Comparison of ENCODE assay signal across 35 cellular contexts in genomic region chr11:76493040-76493439, GRCh38. TPM values are rescaled to one million over a fixed set of nuclear protein-coding genes. Genes with fewer than 3 reads are reported as not detected.
DNase-seq lines count a peak whose midpoint lies in the region; ATAC-seq, FAIRE-seq and TF ChIP-seq lines count a peak whose summit lies in the region.
"Had no signal": no experiment of that assay in that cellular context is flagged by ENCODE, and none has a peak within 500 bp of the region (broad histone marks: within the 10 kb centered on the region; RNA-seq: fewer than 3 reads in every experiment).

No MANE protein-coding gene starts in this region.

- no peak overlapping the region for H4K91ac ChIP-seq in H1 (replicated peaks; ENCODE audit: insufficient read length, low read length)
- no peak overlapping the region for H4K91ac ChIP-seq in neuronal stem cell (ENCODE audit: low read depth, low read length, poor library complexity)

- H3K14ac ChIP-seq in H1 (ENCODE audit: insufficient read length) (no peak overlapping the region), neuronal stem cell (ENCODE audit: low read length) (peak overlapping the region; percentile 50)

- H3K23ac ChIP-seq in H1 (ENCODE audit: insufficient read length): no peak overlapping the region
- H3K23ac ChIP-seq in neuronal stem cell (ENCODE audit: low read depth, low read length, poor library complexity): peak overlapping the region; percentile 48

- H3K9me3 Mint-ChIP-seq in nephron progenitor cell: peaks cover 20% of the 10 kb centered on the region
- H3K9me3 Mint-ChIP-seq: CD4-positive, alpha-beta memory T cell; CD4-positive, alpha-beta T cell; CD8-positive, alpha-beta memory T cell; CD8-positive, alpha-beta T cell had no signal

- H4K20me1 ChIP-seq in H1 (replicated peaks in 1 of 2; ENCODE audit: control insufficient read depth in 1 of 2, insufficient read depth in 2 of 2, low read length in 2 of 2): peaks cover 0 to 4% of the 10 kb centered on the region in 2 experiments
- H4K20me1 ChIP-seq: BLaER1 had no signal

- H3K79me1 ChIP-seq in H1 (ENCODE audit: low read depth, low read length): no peaks in the 10 kb centered on the region
- H3K79me1 ChIP-seq in neuronal stem cell (ENCODE audit: low read depth, low read length): peaks cover 4% of the 10 kb centered on the region

- TF ChIP-seq EP300 in H1 (IDR thresholded peaks at IDR 0.05; ENCODE audit: borderline replicate concordance in 1 of 2, low read depth in 2 of 2, low read length in 2 of 2): no peak

- H3K27ac ChIP-seq in H1 (ENCODE audit: low read depth, low read length): no peak overlapping the region
- H3K27ac ChIP-seq in neuronal stem cell (replicated peaks; ENCODE audit: low read length): no peak overlapping the region
- H3K27ac ChIP-seq: 22Rv1; A549; BLaER1; BLaER1 treated with 17β-estradiol and CSF1 and Interleukin-3, amounts not matched to agents 10 nM and 100 nM; C4-2B had no signal

- TF ChIP-seq CTCF in H1 (IDR thresholded peaks at IDR 0.05; ENCODE audit: control extremely low read depth in 1 of 3, insufficient read depth in 1 of 3, low read depth in 1 of 3, low read length in 3 of 3): no peak
- no peak for TF ChIP-seq CTCF in nephron progenitor cell (IDR thresholded peaks at IDR 0.05)

- H2BK5ac ChIP-seq in H1 (ENCODE audit: low read depth, low read length) (no peak overlapping the region; the same call in 1 of the 2 replicates), neuronal stem cell (ENCODE audit: low read length) (no peak overlapping the region)

- H3K4me3 ChIP-seq in H7 (ENCODE audit: insufficient read depth, low read depth, low read length): no peak overlapping the region
- no peak overlapping the region for H3K4me3 ChIP-seq in H1 (ENCODE audit: extremely low read depth in 1 of 4, insufficient read depth in 2 of 4, low read depth in 3 of 4, low read length in 4 of 4)
- peak overlapping the region in 1 of 2 donors; percentile 41 for H3K4me3 ChIP-seq in neuronal stem cell (ENCODE audit: low read length in 2 of 2)
- H3K4me3 ChIP-seq: A549; BLaER1; BLaER1 treated with 17β-estradiol and CSF1 and Interleukin-3, amounts not matched to agents 10 nM and 100 nM had no signal

- DNase-seq in H7 (peak; percentile 23), H1 (ENCODE audit: low read depth in 1 of 2, low spot score in 2 of 2) (no peak), nephron progenitor cell (no peak), neuronal stem cell (ENCODE audit: low spot score) (no peak), T-helper 17 cell (no peak), NCI-H2227 treated with DMSO at 0.1 percent for 48 hours (lab: John Stamatoyannopoulos, UW) (no peak), DMS79 treated with DMSO at 0.1 percent for 48 hours (lab: John Stamatoyannopoulos, UW) (no peak), dermis blood vessel endothelial cell (no peak)
- DNase-seq: 8988T; ACHN; AML-193; C1 segment of cervical spinal cord; Caco-2; Calu3; CD4-positive, alpha-beta memory T cell; CD4-positive, alpha-beta T cell; CD4-positive, CD25-positive, alpha-beta regulatory T cell; CD8-positive, alpha-beta memory T cell; CD8-positive, alpha-beta T cell; COR-L47; DMS 273 treated with DMSO at 0.1 percent for 48 hours; DMS153; DMS79; DND-41; EL had no signal

- H3K4ac ChIP-seq in H1 (replicated peaks; ENCODE audit: insufficient read length, low read depth, low read length) (no peak overlapping the region), neuronal stem cell (ENCODE audit: low read length) (no peak overlapping the region)

- H3K27me3 ChIP-seq in H7 (ENCODE audit: control insufficient read depth, insufficient read depth, low read length): no peaks in the 10 kb centered on the region
- no peaks in the 10 kb centered on the region for H3K27me3 ChIP-seq in H1 (replicated peaks in 1 of 4; ENCODE audit: control insufficient read depth in 3 of 4, extremely low read depth in 1 of 4, insufficient read depth in 3 of 4, low read length in 3 of 4)
- no peaks in the 10 kb centered on the region for H3K27me3 ChIP-seq in neuronal stem cell (ENCODE audit: control insufficient read depth in 3 of 3, insufficient read depth in 3 of 3, low read depth in 1 of 3, low read length in 3 of 3)
- H3K27me3 ChIP-seq: BE2C; BLaER1; BLaER1 treated with 17β-estradiol and CSF1 and Interleukin-3, amounts not matched to agents 10 nM and 100 nM had no signal

- H3K79me2 ChIP-seq in H1 (ENCODE audit: control insufficient read depth in 1 of 2, insufficient read depth in 2 of 2, low read length in 2 of 2): peaks cover 0 to 1% of the 10 kb centered on the region in 2 experiments; a peak in 2 of 4 replicates

- H3K36me3 ChIP-seq in H7 (replicated peaks; ENCODE audit: control insufficient read depth, insufficient read depth, low read length) (peaks cover 2% of the 10 kb centered on the region; the same call in 1 of the 2 replicates), H1 (ENCODE audit: control insufficient read depth in 2 of 4, insufficient read depth in 4 of 4, low read length in 3 of 4) (peaks cover 3 to 15% (median 5%) of the 10 kb centered on the region in 4 experiments; a peak in 6 of 8 replicates), neuronal stem cell (replicated peaks in 1 of 2; ENCODE audit: control insufficient read depth in 2 of 2, insufficient read depth in 2 of 2, low read length in 2 of 2) (peaks cover 20 to 93% of the 10 kb centered on the region in 2 donors)

- 95% methylated on average over 10 of the region's 12 CpGs; no CpG with 5 or more reads in 1 of the 2 experiments for WGBS in H1 (ENCODE audit: extremely low coverage in 1 of 2, insufficient coverage in 1 of 2, insufficient read length in 1 of 2, insufficient replicate concordance in 2 of 2, low coverage in 1 of 2, low lambda C conversion rate in 2 of 2, missing lambda C conversion rate in 1 of 2), 2 experiments
- WGBS in neuronal stem cell (ENCODE audit: extremely low coverage in 2 of 2, insufficient read length in 2 of 2, insufficient replicate concordance in 1 of 2), 2 donors: no CpG with 5 or more reads among the region's 12 CpGs

- no peaks in the 10 kb centered on the region for H3K27me3 Mint-ChIP-seq in nephron progenitor cell (ENCODE audit: low read depth, poor library complexity)
- H3K27me3 Mint-ChIP-seq in T-helper 17 cell: no peaks in the 10 kb centered on the region
- H3K27me3 Mint-ChIP-seq: B cell; CD4-positive, alpha-beta memory T cell; CD4-positive, alpha-beta T cell; CD4-positive, CD25-positive, alpha-beta regulatory T cell; CD8-positive, alpha-beta memory T cell had no signal

- H3K23me2 ChIP-seq in H1 (ENCODE audit: low read depth, low read length): no peaks in the 10 kb centered on the region

- H3K9me3 ChIP-seq in H1 (ENCODE audit: insufficient read depth in 2 of 2, low read depth in 1 of 2, low read length in 1 of 2): no peaks in the 10 kb centered on the region
- peaks cover 0 to 29% of the 10 kb centered on the region in 2 donors for H3K9me3 ChIP-seq in neuronal stem cell (replicated peaks in 1 of 2; ENCODE audit: control insufficient read depth in 2 of 2, insufficient read depth in 1 of 2, low read depth in 1 of 2, low read length in 2 of 2)
- H3K9me3 ChIP-seq in T-helper 17 cell (ENCODE audit: control insufficient read depth, low read length, poor library complexity, severe bottlenecking): no peaks in the 10 kb centered on the region
- H3K9me3 ChIP-seq: A549, BE2C, Caco-2 had no signal

- CTCF ChIA-PET in H1 (lab: Charles Lee; ENCODE audit: partially characterized antibody): interaction anchor here (0.9 to 2.4 kb wide), 7 partner anchors 11 to 163 kb away, joined by 3 to 16 read pairs (median 3); no protein-coding TSS in a partner anchor

- TF ChIP-seq RAD21 in H1 (IDR thresholded peaks at IDR 0.05 in 1 of 2, conservative IDR thresholded peaks at IDR 0.05 in 1 of 2; ENCODE audit: low read depth in 2 of 2, low read length in 2 of 2): no peak

- H3K18ac ChIP-seq in H1 (ENCODE audit: extremely low read depth, low read length): no peak overlapping the region
- no peak overlapping the region for H3K18ac ChIP-seq in neuronal stem cell (ENCODE audit: low read length)

- 0 out of 2 replicates have a peak overlapping the region, but pooled peaks have one; percentile 59 for H4K8ac ChIP-seq in H1 (ENCODE audit: extremely low read depth, insufficient read depth, low read length)
- H4K8ac ChIP-seq in neuronal stem cell (ENCODE audit: low read depth, low read length): no peak overlapping the region

- no peaks in the 10 kb centered on the region for H3K4me1 ChIP-seq in H1 (replicated peaks in 1 of 4; ENCODE audit: control insufficient read depth in 3 of 4, insufficient read depth in 4 of 4, low read length in 3 of 4)
- H3K4me1 ChIP-seq in neuronal stem cell (ENCODE audit: control insufficient read depth in 2 of 2, insufficient read depth in 1 of 2, low read depth in 1 of 2, low read length in 2 of 2): no peaks in the 10 kb centered on the region
- H3K4me1 ChIP-seq: A549, BE2C, Caco-2 had no signal

- no peak overlapping the region for H2BK20ac ChIP-seq in H1 (ENCODE audit: low read length)

- H3K4me3 Mint-ChIP-seq in nephron progenitor cell: no peak overlapping the region
- H3K4me3 Mint-ChIP-seq in T-helper 17 cell: no peak overlapping the region
- H3K4me3 Mint-ChIP-seq: B cell; CD14-positive monocyte; CD4-positive, alpha-beta memory T cell; CD4-positive, alpha-beta T cell; CD4-positive, CD25-positive, alpha-beta regulatory T cell; CD8-positive, alpha-beta memory T cell; CD8-positive, alpha-beta T cell had no signal

- H3K9ac ChIP-seq in H1 (replicated peaks in 1 of 4; ENCODE audit: extremely low read depth in 1 of 4, low read depth in 3 of 4, low read length in 3 of 4): no peak overlapping the region
- H3K9ac ChIP-seq in neuronal stem cell (ENCODE audit: low read depth, low read length, poor library complexity): no peak overlapping the region
- H3K9ac ChIP-seq: BLaER1; BLaER1 treated with 17β-estradiol and CSF1 and Interleukin-3, amounts not matched to agents 10 nM and 100 nM had no signal

- FAIRE-seq in H1 (lab: Jason Lieb, UNC): no peak
- FAIRE-seq: A204.1, A549, D721Med had no signal

- POLR2A ChIA-PET in H1 (lab: Charles Lee; ENCODE audit: partially characterized antibody): interaction anchor here (1.2 kb wide), 1 partner anchor 51 kb away, joined by 4 read pairs; no protein-coding TSS in a partner anchor

- peaks cover 78% of the 10 kb centered on the region for H3K36me3 Mint-ChIP-seq in nephron progenitor cell (ENCODE audit: low read depth)
- H3K36me3 Mint-ChIP-seq in T-helper 17 cell (ENCODE audit: low read depth): peaks cover 9% of the 10 kb centered on the region

- H4K5ac ChIP-seq in H1 (ENCODE audit: insufficient read length, low read depth, low read length): no peak overlapping the region

- H2BK15ac ChIP-seq in H1 (ENCODE audit: low read length) (no peak overlapping the region), neuronal stem cell (ENCODE audit: low read length) (no peak overlapping the region)

- no peak overlapping the region for H3K56ac ChIP-seq in H1 (replicated peaks; ENCODE audit: insufficient read length, low read depth, low read length)

- H2BK120ac ChIP-seq in H1 (replicated peaks; ENCODE audit: low read depth, low read length): no peak overlapping the region
- H2BK120ac ChIP-seq in neuronal stem cell (ENCODE audit: low read depth, low read length): no peak overlapping the region

- H3K4me1 Mint-ChIP-seq in nephron progenitor cell (no peaks in the 10 kb centered on the region), T-helper 17 cell (peaks cover 6% of the 10 kb centered on the region)

- H2BK12ac ChIP-seq in H1 (ENCODE audit: low read depth, low read length) (no peak overlapping the region), neuronal stem cell (ENCODE audit: low read length) (no peak overlapping the region)

- no peak for ATAC-seq in T-helper 17 cell
- ATAC-seq: A549; CD8-positive, alpha-beta T cell had no signal

- H3K27ac Mint-ChIP-seq in nephron progenitor cell (peak overlapping the region; percentile 69), T-helper 17 cell (no peak overlapping the region)
- H3K27ac Mint-ChIP-seq: B cell; CD4-positive, alpha-beta memory T cell; CD4-positive, alpha-beta T cell; CD4-positive, CD25-positive, alpha-beta regulatory T cell; CD8-positive, alpha-beta T cell had no signal

- H2AFZ ChIP-seq in H1 (ENCODE audit: low read length): no peak overlapping the region
- no peak overlapping the region for H2AFZ ChIP-seq in neuronal stem cell (ENCODE audit: low read length)

- no peak overlapping the region for H2AK5ac ChIP-seq in H1 (ENCODE audit: low read depth, low read length)
- no peak overlapping the region for H2AK5ac ChIP-seq in neuronal stem cell (ENCODE audit: low read depth, low read length)

- H3K4me2 ChIP-seq in H1 (ENCODE audit: insufficient read depth in 1 of 2, low read depth in 2 of 2, low read length in 2 of 2) (no peak overlapping the region), neuronal stem cell (ENCODE audit: insufficient read depth, low read length, poor library complexity, severe bottlenecking) (no peak overlapping the region)
- H3K4me2 ChIP-seq: A549; BLaER1; BLaER1 treated with 17β-estradiol and CSF1 and Interleukin-3, amounts not matched to agents 10 nM and 100 nM had no signal

- no peak for TF ChIP-seq POLR2A in H1 (IDR thresholded peaks at IDR 0.05; ENCODE audit: control extremely low read depth in 1 of 2, low read depth in 2 of 2, low read length in 2 of 2)

RNA-seq across cellular contexts. Expression of gene EMSY, which starts 48.2 kb away (rescaled TPM):
- 22.1 and 27.3 TPM in 2 replicates for total RNA-seq in H7 (2014; rRNA removed; shearing (Covaris generic))
- 32.2 and 34.6 TPM in 2 replicates for total RNA-seq in H1 (2021; fragmentation: NEBNext Ultra II Directional; extraction: Animal tissue kit (Norgen Biotek cat#: 25700))
- 26.5 and 29.6 TPM in 2 replicates for polyA plus RNA-seq in H1 (2011; rRNA removed)
- 26.0 TPM for polyA plus RNA-seq in H1 (2011; cell fraction: cytosol; rRNA removed)
- polyA plus RNA-seq in H1 (2011; cell fraction: nucleus; rRNA removed): 85.5 TPM
- polyA plus RNA-seq in H1 (2012, experiment 1 of 2): 19.6 to 31.9 TPM (median 28.0 TPM) in 4 replicates
- 1.8 TPM for polyA plus RNA-seq in H1 (2012, experiment 2 of 2)
- 29.5 TPM for polyA plus RNA-seq in H1 (2013, experiment 1 of 2)
- polyA plus RNA-seq in H1 (2013, experiment 2 of 2): 23.4 TPM
- 63.0 and 64.6 TPM in 2 replicates for polyA minus RNA-seq in H1 (2011; rRNA and poly(A)+ RNA removed)
- 21.4 TPM for polyA minus RNA-seq in H1 (2011; cell fraction: cytosol; rRNA and poly(A)+ RNA removed)
- 114 TPM for polyA minus RNA-seq in H1 (2011; cell fraction: nucleus; rRNA and poly(A)+ RNA removed)
- 43.6 TPM for polyA plus RNA-seq in neuronal stem cell (2013, experiment 1 of 2)
- polyA plus RNA-seq in neuronal stem cell (2013, experiment 2 of 2): 40.1 TPM
- total RNA-seq in T-helper 17 cell (10 to 100 TPM; 25.3 to 34.6 TPM), dermis blood vessel endothelial cell (9.6 and 21.4 TPM in 2 replicates)
